27 cellular contexts compared by ENCODE assay signal in the genomic region with DNA sequence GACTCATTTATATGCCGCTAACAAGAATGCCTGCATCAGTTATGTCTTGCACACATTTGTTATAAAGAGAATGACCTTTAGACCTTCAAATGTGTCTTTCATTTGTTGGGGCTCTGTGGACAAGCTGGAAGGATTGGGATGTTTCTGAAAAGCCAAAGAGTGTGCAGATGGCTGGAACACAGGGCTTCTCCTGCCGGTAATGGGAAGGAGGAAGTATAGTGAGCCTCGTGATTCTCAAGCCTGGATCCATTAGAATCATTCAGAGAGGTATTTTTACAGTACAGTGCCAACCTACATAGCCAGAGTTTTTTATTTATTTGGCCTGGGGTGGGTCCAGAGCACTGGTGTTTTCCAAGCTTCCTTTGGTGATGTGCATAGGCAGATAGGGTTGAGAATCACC. TPM values are rescaled to one million over a fixed set of nuclear protein-coding genes. Genes with fewer than 3 reads are reported as not detected.
DNase-seq lines count a peak whose midpoint lies in the region; ATAC-seq and TF ChIP-seq lines count a peak whose summit lies in the region.
"Had no signal": no experiment of that assay in that cellular context is flagged by ENCODE, and none has a peak within 500 bp of the region (broad histone marks: within the 10 kb centered on the region; RNA-seq: fewer than 3 reads in every experiment).

No MANE protein-coding gene starts in this region.

- H3K36me3 Mint-ChIP-seq in activated T-cell treated with anti-CD3 and anti-CD28 coated beads, Interleukin-2, amount 50 U/mL, for 24 hours (ENCODE audit: low read depth): no peaks in the 10 kb centered on the region
- H3K36me3 Mint-ChIP-seq: CD4-positive, alpha-beta memory T cell had no signal

- no peaks in the 10 kb centered on the region for H3K9me2 ChIP-seq in DOHH2 (replicated peaks; ENCODE audit: control insufficient read depth, low read length)

- TF ChIP-seq POLR2A in gastroesophageal sphincter (IDR thresholded peaks at IDR 0.05): no peak

- no peak for TF ChIP-seq EP300 in gastroesophageal sphincter (IDR thresholded peaks at IDR 0.05)

- H3K27me3 ChIP-seq in DOHH2 (ENCODE audit: control insufficient read depth, low read length): no peaks in the 10 kb centered on the region
- no peaks in the 10 kb centered on the region for H3K27me3 ChIP-seq in KMS-11 (ENCODE audit: insufficient read depth, low read depth)
- no peaks in the 10 kb centered on the region for H3K27me3 ChIP-seq in gastroesophageal sphincter
- H3K27me3 ChIP-seq: SJCRH30 had no signal

- H3K4me1 ChIP-seq in DOHH2 (ENCODE audit: control insufficient read depth, low read length): peaks cover 76% of the 10 kb centered on the region
- H3K4me1 ChIP-seq in KMS-11 (ENCODE audit: low read depth, poor library complexity, severe bottlenecking): peaks cover 72% of the 10 kb centered on the region
- H3K4me1 ChIP-seq in gastroesophageal sphincter: no peaks in the 10 kb centered on the region
- H3K4me1 ChIP-seq: SJCRH30 had no signal

- no peak overlapping the region for H3K9ac ChIP-seq in KMS-11

- no peaks in the 10 kb centered on the region for H3K9me3 ChIP-seq in DOHH2 (ENCODE audit: control insufficient read depth, insufficient read depth, low read length)
- H3K9me3 ChIP-seq in gastroesophageal sphincter: no peaks in the 10 kb centered on the region
- H3K9me3 ChIP-seq: A549, SJCRH30 had no signal

- H3K9me3 Mint-ChIP-seq in activated T-cell treated with anti-CD3 and anti-CD28 coated beads, Interleukin-2, amount 50 U/mL, for 24 hours: no peaks in the 10 kb centered on the region

- H3K79me2 ChIP-seq in DOHH2 (ENCODE audit: control insufficient read depth, low read length) (no peaks in the 10 kb centered on the region), KMS-11 (ENCODE audit: insufficient read depth, low read depth) (no peaks in the 10 kb centered on the region)

- H3K4me3 ChIP-seq in DOHH2 (ENCODE audit: low read length): no peak overlapping the region
- no peak overlapping the region for H3K4me3 ChIP-seq in KMS-11 (IDR thresholded peaks at IDR 0.05; ENCODE audit: insufficient read depth, low read depth, low read length)
- H3K4me3 ChIP-seq in fibroblast of villous mesenchyme (ENCODE audit: low read depth, low read length): no peak overlapping the region
- no peak overlapping the region for H3K4me3 ChIP-seq in gastroesophageal sphincter
- H3K4me3 ChIP-seq: A549, GM12878, PC-9, SJCRH30 had no signal

- H3K36me3 ChIP-seq in DOHH2 (ENCODE audit: control insufficient read depth, low read length) (no peaks in the 10 kb centered on the region; the same call in 1 of the 2 replicates), KMS-11 (ENCODE audit: insufficient read depth) (no peaks in the 10 kb centered on the region), gastroesophageal sphincter (no peaks in the 10 kb centered on the region)
- H3K36me3 ChIP-seq: SJCRH30 had no signal

- no peak overlapping the region for H3K27ac Mint-ChIP-seq in activated T-cell treated with anti-CD3 and anti-CD28 coated beads, Interleukin-2, amount 50 U/mL, for 24 hours
- H3K27ac Mint-ChIP-seq: CD4-positive, alpha-beta memory T cell had no signal

- H4K20me1 ChIP-seq in DOHH2 (ENCODE audit: control insufficient read depth, insufficient read depth, low read depth, low read length) (no peaks in the 10 kb centered on the region), KMS-11 (ENCODE audit: insufficient read depth) (no peaks in the 10 kb centered on the region)

- no peaks in the 10 kb centered on the region for H3K27me3 Mint-ChIP-seq in activated T-cell treated with anti-CD3 and anti-CD28 coated beads, Interleukin-2, amount 50 U/mL, for 24 hours
- H3K27me3 Mint-ChIP-seq: CD4-positive, alpha-beta memory T cell had no signal

- TF ChIP-seq CTCF in DOHH2 (IDR thresholded peaks at IDR 0.05; ENCODE audit: low read depth, low read length, poor library complexity, severe bottlenecking) (no peak), KMS-11 (conservative IDR thresholded peaks at IDR 0.05; ENCODE audit: low read depth, low read length) (no peak), fibroblast of villous mesenchyme (IDR thresholded peaks at IDR 0.05; ENCODE audit: insufficient read depth, low read depth, low read length) (no peak), gastroesophageal sphincter (IDR thresholded peaks at IDR 0.05) (no peak)

- H2AFZ ChIP-seq in KMS-11 (ENCODE audit: low read depth): no peak overlapping the region
- H2AFZ ChIP-seq: PC-9 had no signal

- 67 to 85% methylated on average over 2 of the region's 3 CpGs for WGBS in gastroesophageal sphincter (ENCODE audit: low coverage in 1 of 2), 2 donors

- peak; percentile 4 for DNase-seq in fibroblast of villous mesenchyme (ENCODE audit: low read depth)
- DNase-seq in activated CD4-positive, alpha-beta T cell treated with anti-CD3 and anti-CD28 coated beads for 4 hours: no peak
- DNase-seq in activated T-cell treated with anti-CD3 and anti-CD28 coated beads, Interleukin-2, amount 50 U/mL, for 24 hours: no peak
- DNase-seq: AML-193; CD4-positive, alpha-beta memory T cell; COR-L47; HCEC 1CT; IMR-90; NCI-H1092; NCI-H1417 treated with DMSO at 0.1 percent for 48 hours; NCI-H1694 treated with DMSO at 0.1 percent for 48 hours; NCI-H2081; NCI-H2171; NCI-H226; NCI-H510A; NCI-H82; NK-92 treated with Interleukin-12 subunit alpha and Interleukin-12 subunit beta, amount 100 ng/mL, for 24 hours; PC-9; SJCRH30 had no signal

- H3K4me3 Mint-ChIP-seq in activated T-cell treated with anti-CD3 and anti-CD28 coated beads, Interleukin-2, amount 50 U/mL, for 24 hours: no peak overlapping the region
- H3K4me3 Mint-ChIP-seq: CD4-positive, alpha-beta memory T cell had no signal

- peak overlapping the region; percentile 94; the same call in 1 of the 2 replicates for H3K27ac ChIP-seq in DOHH2 (ENCODE audit: low read depth, low read length)
- no peak overlapping the region for H3K27ac ChIP-seq in KMS-11
- H3K27ac ChIP-seq in angular gyrus (ENCODE audit: low read depth, low read length): peak overlapping the region; percentile 12
- no peak overlapping the region for H3K27ac ChIP-seq in gastroesophageal sphincter
- H3K27ac ChIP-seq: A549, SJCRH30 had no signal

- peaks cover 18% of the 10 kb centered on the region for H3F3A ChIP-seq in DOHH2 (ENCODE audit: control insufficient read depth, insufficient read depth)

- peak overlapping the region; percentile 8 for H3K4me2 ChIP-seq in DOHH2 (ENCODE audit: low read length)
- H3K4me2 ChIP-seq in KMS-11: peak overlapping the region; percentile 16; the same call in 1 of the 2 replicates
- H3K4me2 ChIP-seq: A549 had no signal

- no peak for ATAC-seq in gastroesophageal sphincter
- ATAC-seq: A549, GM12878, Right ventricle myocardium inferior, SK-N-SH treated with all-trans-retinoic acid at 6 μM for 48 hours had no signal

- H3K4me1 Mint-ChIP-seq in activated T-cell treated with anti-CD3 and anti-CD28 coated beads, Interleukin-2, amount 50 U/mL, for 24 hours (ENCODE audit: low read depth): peaks cover 46% of the 10 kb centered on the region

RNA-seq across cellular contexts. Expression of a gene that starts 40.6 kb away (rescaled TPM):
- total RNA-seq in fibroblast of villous mesenchyme: 87.0 and 107 TPM in 2 replicates
- total RNA-seq in gastroesophageal sphincter: 100 to 1,000 TPM in 3 of 4 donors, 10 to 100 TPM in 1; 90.9 to 208 (median 174) TPM

Comparison
In these comparisons a context has a peak if more than half of its experiments do, and no peak if none do; other contexts are left out.
1. H3K27ac ChIP-seq: peak in DOHH2 (single experiment) and angular gyrus (single experiment); none in KMS-11 (single experiment) and gastroesophageal sphincter (0 of 4).